8 cellular contexts compared by ENCODE assay signal in genomic region chr7:130277763-130278643, GRCh38. TPM values are rescaled to one million over a fixed set of nuclear protein-coding genes. Genes with fewer than 3 reads are reported as not detected.
DNase-seq lines count a peak whose midpoint lies in the region; ATAC-seq, FAIRE-seq and TF ChIP-seq lines count a peak whose summit lies in the region.

No MANE protein-coding gene starts in this region.

- FAIRE-seq in HepG2 (lab: Jason Lieb, UNC): peak; percentile 54

- CTCF ChIA-PET in HepG2 (lab: Yijun Ruan, JAX; ENCODE audit: low intra/inter-chr PET ratio, low total read pairs): interaction anchor here (0.8 to 1.0 kb wide), 2 partner anchors 480 to 553 kb away, joined by 3 read pairs; no protein-coding TSS in a partner anchor
- CTCF ChIA-PET in CD4-positive, alpha-beta T cell (lab: Charles Lee): no interaction called here

- TF ChIP-seq CTCF in GM13977 (IDR thresholded peaks at IDR 0.05; ENCODE audit: extremely low read depth, insufficient read depth, missing control alignments) (peak; percentile 1), HepG2 (CRISPR knock-in tag; IDR thresholded peaks at IDR 0.05) (peak; percentile 74)
- TF ChIP-seq CTCF in CD4-positive, alpha-beta T cell (IDR thresholded peaks at IDR 0.05): no peak

- no peaks in the 10 kb centered on the region for H3K9me3 ChIP-seq in HepG2 (ENCODE audit: low read length)
- no peaks in the 10 kb centered on the region for H3K9me3 ChIP-seq in CD4-positive, alpha-beta T cell (ENCODE audit: control insufficient read depth, low read length)

- DNase-seq in GM13977 (ENCODE audit: low spot score) (no peak), NCI-H446 treated with DMSO at 0.1 percent for 48 hours (lab: John Stamatoyannopoulos, UW) (peak; percentile 55), cerebellum (ENCODE audit: low spot score) (peak; percentile 66), HepG2 (ENCODE audit: low spot score) (peak; percentile 25), NOMO-1 treated with DMSO at 0.1 percent for 48 hours (lab: John Stamatoyannopoulos, UW; ENCODE audit: unreplicated experiment) (no peak)
- DNase-seq in CD4-positive, alpha-beta T cell: no peak

- POLR2A ChIA-PET in HepG2 (lab: Yijun Ruan, JAX): no interaction called here
- POLR2A ChIA-PET in CD4-positive, alpha-beta T cell (lab: Charles Lee): interaction anchor here (0.5 kb wide), 1 partner anchor 13 kb away, joined by 3 read pairs; no protein-coding TSS in a partner anchor

- no peak overlapping the region for H3K4me3 ChIP-seq in HepG2 (replicated peaks in 1 of 3; ENCODE audit: insufficient read depth in 1 of 3, low read depth in 2 of 3, low read length in 3 of 3)

- no peaks in the 10 kb centered on the region for H4K20me1 ChIP-seq in HepG2 (ENCODE audit: insufficient read depth, low read length)

- H3K27ac ChIP-seq in HepG2 (ENCODE audit: extremely low read length, insufficient read depth, low read length): no peak overlapping the region
- H3K27ac ChIP-seq in CD4-positive, alpha-beta T cell (ENCODE audit: low read depth, low read length): no peak overlapping the region

- H3K79me2 ChIP-seq in HepG2 (ENCODE audit: insufficient read depth, low read length): no peaks in the 10 kb centered on the region

- intact Hi-C loops in HepG2 (cut with micrococcal nuclease; ENCODE audit: unreplicated experiment): loop anchor here (10.0 kb wide), 1 partner anchor 207 kb away; no protein-coding TSS in a partner anchor
- intact Hi-C loops in CD4-positive, alpha-beta T cell (cut with DNase I, micrococcal nuclease): no loop called here

- TF ChIP-seq POLR2A in HepG2 (IDR thresholded peaks at IDR 0.05; ENCODE audit: insufficient read depth in 1 of 2, low read depth in 2 of 2, low read length in 2 of 2): no peak

- H3K9ac ChIP-seq in HepG2 (ENCODE audit: insufficient read depth, low read depth, low read length): no peak overlapping the region

- in situ Hi-C loops in GM13977 (cut with MboI; ENCODE audit: low pct_unique_long_range_greater_than_20kb, low sequenced_read_pairs, unreplicated experiment) (no loop called here), HepG2 (cut with HindIII; ENCODE audit: extremely low pct_ligation_motif_present, low pct_unique_long_range_greater_than_20kb) (no loop called here)

- ATAC-seq in HepG2 (peak; percentile 90), HG03175 (IDR thresholded peaks at IDR 0.05; ENCODE audit: unreplicated experiment) (no peak), HG03457 (IDR thresholded peaks at IDR 0.05; ENCODE audit: unreplicated experiment) (no peak)
- ATAC-seq in CD4-positive, alpha-beta T cell (ENCODE audit: poor library complexity): no peak

- 46% methylated on average over 14 of the region's 15 CpGs for WGBS in HepG2 (ENCODE audit: low lambda C conversion rate)

- H3K27me3 Mint-ChIP-seq in CD4-positive, alpha-beta T cell: no peaks in the 10 kb centered on the region

- peaks cover 5% of the 10 kb centered on the region for H3K4me1 Mint-ChIP-seq in CD4-positive, alpha-beta T cell (ENCODE audit: low read depth)

- H3K9me3 Mint-ChIP-seq in CD4-positive, alpha-beta T cell: no peaks in the 10 kb centered on the region

- no peaks in the 10 kb centered on the region for H3K36me3 Mint-ChIP-seq in CD4-positive, alpha-beta T cell (ENCODE audit: low read depth)

- H3K4me2 ChIP-seq in HepG2 (ENCODE audit: low read depth, low read length): no peak overlapping the region

- H3K36me3 ChIP-seq in HepG2 (replicated peaks in 1 of 2; ENCODE audit: control insufficient read depth in 1 of 2, insufficient read depth in 2 of 2, low read length in 2 of 2): no peaks in the 10 kb centered on the region

- no peak overlapping the region for H3K27ac Mint-ChIP-seq in CD4-positive, alpha-beta T cell

- no peak for TF ChIP-seq RAD21 in HepG2 (CRISPR knock-in tag; IDR thresholded peaks at IDR 0.05)

- BruUV-seq in HepG2 (replicated peaks; lab: Mats Ljungman, UMichigan): no TSS peak

- TF ChIP-seq EP300 in HepG2 (IDR thresholded peaks at IDR 0.05; ENCODE audit: low read depth in 2 of 2, low read length in 2 of 2) (no peak), HepG2 (CRISPR knock-in tag; IDR thresholded peaks at IDR 0.05; ENCODE audit: borderline replicate concordance) (no peak)

- peaks cover 1 to 13% of the 10 kb centered on the region in 2 experiments; a peak in 1 of 5 replicates for H3K27me3 ChIP-seq in HepG2 (ENCODE audit: control insufficient read depth in 1 of 2, insufficient read depth in 2 of 2, low read length in 2 of 2)
- no peaks in the 10 kb centered on the region for H3K27me3 ChIP-seq in CD4-positive, alpha-beta T cell (ENCODE audit: control insufficient read depth, insufficient read depth, low read length)

- no peak overlapping the region for H2AFZ ChIP-seq in HepG2 (ENCODE audit: low read length)

- H3K4me1 ChIP-seq in HepG2 (ENCODE audit: insufficient read depth, low read length): no peaks in the 10 kb centered on the region

- H3K4me3 Mint-ChIP-seq in CD4-positive, alpha-beta T cell: no peak overlapping the region

TF ChIP-seq in HepG2, 621 proteins besides CTCF, POLR2A, EP300 and RAD21 (continues in another document):
- TF ChIP-seq CHD4 (IDR thresholded peaks at IDR 0.05; ENCODE audit: borderline replicate concordance, low read length) (no peak), ZNF496 (CRISPR knock-in tag; IDR thresholded peaks at IDR 0.05; ENCODE audit: insufficient replicate concordance) (no peak), XRCC5 (optimal IDR thresholded peaks at IDR 0.05; ENCODE audit: low read length) (peak; percentile 30), RAD51 (IDR thresholded peaks at IDR 0.05; ENCODE audit: borderline replicate concordance) (no peak), ZNF263 (CRISPR knock-in tag; IDR thresholded peaks at IDR 0.05) (0 out of 2 replicates have a peak, but pooled peaks have one; percentile 38), ZNF225 (CRISPR knock-in tag; IDR thresholded peaks at IDR 0.05) (no peak), CHCHD3 (CRISPR knock-in tag; IDR thresholded peaks at IDR 0.05) (no peak), FOXK1 (CRISPR knock-in tag; IDR thresholded peaks at IDR 0.05; ENCODE audit: borderline replicate concordance, low read depth) (no peak)

RNA-seq across cellular contexts. Expression of gene CPA2, which starts 11.3 kb away (rescaled TPM):
- total RNA-seq in cerebellum (not detected), HepG2 (2016; rRNA removed; fragmentation: Illumina TruSeq; extraction: Trizol) (not detected in 2 replicates)
- not detected in 2 replicates for total RNA-seq in HepG2 (2016; cell fraction: cytosol; rRNA removed; fragmentation: Illumina TruSeq; extraction: Trizol; ENCODE audit: low read depth)
- total RNA-seq in HepG2 (2016; cell fraction: insoluble cytoplasmic fraction; rRNA removed; fragmentation: Illumina TruSeq; extraction: Trizol): not detected in 2 replicates
- not detected in 2 replicates for total RNA-seq in HepG2 (2016; cell fraction: membrane; rRNA removed; fragmentation: Illumina TruSeq; extraction: Trizol)
- not detected in 2 replicates for total RNA-seq in HepG2 (2016; cell fraction: nucleus; rRNA removed; fragmentation: Illumina TruSeq; extraction: Trizol)
- polyA plus RNA-seq in HepG2 (2011; rRNA removed): 0.04 TPM in 1 of 2 replicates, not detected in the other
- not detected in 2 replicates for polyA plus RNA-seq in HepG2 (2011; cell fraction: cytosol; rRNA removed)
- polyA plus RNA-seq in HepG2 (2011; cell fraction: nucleus; rRNA removed): 0.21 and 0.32 TPM in 2 replicates
- polyA plus RNA-seq in HepG2 (2012): not detected in 2 replicates
- polyA plus RNA-seq in HepG2 (2016; cell fraction: cytosol; fragmentation: Illumina TruSeq; extraction: Trizol; ENCODE audit: low read depth): not detected in 2 replicates
- not detected in 2 replicates for polyA plus RNA-seq in HepG2 (2016; cell fraction: insoluble cytoplasmic fraction; fragmentation: Illumina TruSeq; extraction: Trizol; ENCODE audit: low read depth)
- not detected in 2 replicates for polyA plus RNA-seq in HepG2 (2016; cell fraction: membrane; fragmentation: Illumina TruSeq; extraction: Trizol; ENCODE audit: low read depth)
- polyA plus RNA-seq in HepG2 (2016; cell fraction: nucleus; fragmentation: Illumina TruSeq; extraction: Trizol; ENCODE audit: insufficient read depth, low read depth): not detected in 2 replicates
- 0.14 TPM in 1 of 2 replicates, not detected in the other for polyA minus RNA-seq in HepG2 (2011; rRNA and poly(A)+ RNA removed; ENCODE audit: low replicate concordance)
- not detected in 2 replicates for polyA minus RNA-seq in HepG2 (2011; cell fraction: cytosol; rRNA and poly(A)+ RNA removed)
- not detected in 2 replicates for polyA minus RNA-seq in HepG2 (2011; cell fraction: nucleus; rRNA and poly(A)+ RNA removed)
- total RNA-seq in CD4-positive, alpha-beta T cell: not detected

RNA-seq across cellular contexts. Expression of gene CPA4, which starts 15.0 kb away (rescaled TPM):
- 1.00 TPM for total RNA-seq in cerebellum
- 0.17 and 0.22 TPM in 2 replicates for total RNA-seq in HepG2 (2016; rRNA removed; fragmentation: Illumina TruSeq; extraction: Trizol)
- not detected in 2 replicates for total RNA-seq in HepG2 (2016; cell fraction: cytosol; rRNA removed; fragmentation: Illumina TruSeq; extraction: Trizol; ENCODE audit: low read depth)
- 0.24 TPM in 2 replicates for total RNA-seq in HepG2 (2016; cell fraction: insoluble cytoplasmic fraction; rRNA removed; fragmentation: Illumina TruSeq; extraction: Trizol)
- 0.06 TPM in 1 of 2 replicates, not detected in the other for total RNA-seq in HepG2 (2016; cell fraction: membrane; rRNA removed; fragmentation: Illumina TruSeq; extraction: Trizol)
- 0.88 and 1.2 TPM in 2 replicates for total RNA-seq in HepG2 (2016; cell fraction: nucleus; rRNA removed; fragmentation: Illumina TruSeq; extraction: Trizol)
- polyA plus RNA-seq in HepG2 (2011; rRNA removed): 0.20 and 0.39 TPM in 2 replicates
- polyA plus RNA-seq in HepG2 (2011; cell fraction: cytosol; rRNA removed): 0.11 and 0.32 TPM in 2 replicates
- 0.27 and 0.93 TPM in 2 replicates for polyA plus RNA-seq in HepG2 (2011; cell fraction: nucleus; rRNA removed)
- polyA plus RNA-seq in HepG2 (2012): not detected in 2 replicates
- not detected in 2 replicates for polyA plus RNA-seq in HepG2 (2016; cell fraction: cytosol; fragmentation: Illumina TruSeq; extraction: Trizol; ENCODE audit: low read depth)
- 0.58 TPM in 1 of 2 replicates, not detected in the other for polyA plus RNA-seq in HepG2 (2016; cell fraction: insoluble cytoplasmic fraction; fragmentation: Illumina TruSeq; extraction: Trizol; ENCODE audit: low read depth)
- not detected in 2 replicates for polyA plus RNA-seq in HepG2 (2016; cell fraction: membrane; fragmentation: Illumina TruSeq; extraction: Trizol; ENCODE audit: low read depth)
- 0.86 and 1.1 TPM in 2 replicates for polyA plus RNA-seq in HepG2 (2016; cell fraction: nucleus; fragmentation: Illumina TruSeq; extraction: Trizol; ENCODE audit: insufficient read depth, low read depth)
- 0.12 and 15.7 TPM in 2 replicates for polyA minus RNA-seq in HepG2 (2011; rRNA and poly(A)+ RNA removed; ENCODE audit: low replicate concordance)
- polyA minus RNA-seq in HepG2 (2011; cell fraction: cytosol; rRNA and poly(A)+ RNA removed): 0.49 TPM in 1 of 2 replicates, not detected in the other
- 0.50 TPM in 1 of 2 replicates, not detected in the other for polyA minus RNA-seq in HepG2 (2011; cell fraction: nucleus; rRNA and poly(A)+ RNA removed)
- not detected for total RNA-seq in CD4-positive, alpha-beta T cell

Comparison
In these comparisons a context has a peak if more than half of its experiments do, and no peak if none do; other contexts are left out.
1. DNase-seq: peak in NCI-H446 treated with DMSO at 0.1 percent for 48 hours (single experiment), cerebellum (single experiment) and HepG2 (single experiment); none in GM13977 (single experiment), CD4-positive, alpha-beta T cell (0 of 10) and NOMO-1 treated with DMSO at 0.1 percent for 48 hours (single experiment).